Comparison of ENCODE assay signal across 16 cellular contexts in genomic region chr17:66632716-66633115, GRCh38.
DNase-seq lines count a peak whose midpoint lies in the region; ATAC-seq and TF ChIP-seq lines count a peak whose summit lies in the region.
"Had no signal": no experiment of that assay in that cellular context is flagged by ENCODE, and none has a peak within 500 bp of the region (broad histone marks: within the 10 kb centered on the region; RNA-seq: fewer than 3 reads in every experiment).

No MANE protein-coding gene starts in this region.

- H3K27ac Mint-ChIP-seq in T-helper 1 cell treated with Interleukin-12 subunit alpha and Interleukin-12 subunit beta and Interleukin-4 antibody, amounts not matched to agents 30 μg/mL and 1 μg/mL, for 36 hours, result peak overlapping the region; percentile 79
- H3K27ac Mint-ChIP-seq in natural killer cell treated with Interleukin-12 subunit alpha and Interleukin-12 subunit beta and Interleukin-15 and Interleukin-18, amount 100 ng/mL, for 72 hours, result peak overlapping the region; percentile 48 to 77
- H3K27ac Mint-ChIP-seq in natural killer cell (no peak overlapping the region), mesothelial cell of epicardium (no peak overlapping the region)
- H3K27ac Mint-ChIP-seq in activated naive CD8-positive, alpha-beta T cell treated with anti-CD3 and anti-CD28 coated beads, Interleukin-2, amount 50 U/mL, for 24 hours, result peak overlapping the region; percentile 84

- H3K4me3 Mint-ChIP-seq in T-helper 1 cell treated with Interleukin-12 subunit alpha and Interleukin-12 subunit beta and Interleukin-4 antibody, amounts not matched to agents 30 μg/mL and 1 μg/mL, for 36 hours, result no peak overlapping the region
- H3K4me3 Mint-ChIP-seq in natural killer cell treated with Interleukin-12 subunit alpha and Interleukin-12 subunit beta and Interleukin-15 and Interleukin-18, amount 100 ng/mL, for 72 hours, result peak overlapping the region; percentile 54
- H3K4me3 Mint-ChIP-seq in natural killer cell (no peak overlapping the region), mesothelial cell of epicardium (no peak overlapping the region)
- peak overlapping the region; percentile 1 for H3K4me3 Mint-ChIP-seq in activated naive CD8-positive, alpha-beta T cell treated with anti-CD3 and anti-CD28 coated beads, Interleukin-2, amount 50 U/mL, for 24 hours

- peaks cover 50% of the 10 kb centered on the region for H3K4me1 Mint-ChIP-seq in T-helper 1 cell treated with Interleukin-12 subunit alpha and Interleukin-12 subunit beta and Interleukin-4 antibody, amounts not matched to agents 30 μg/mL and 1 μg/mL, for 36 hours (ENCODE audit: low read depth)
- peaks cover 30 to 41% of the 10 kb centered on the region in 2 donors for H3K4me1 Mint-ChIP-seq in natural killer cell treated with Interleukin-12 subunit alpha and Interleukin-12 subunit beta and Interleukin-15 and Interleukin-18, amount 100 ng/mL, for 72 hours (ENCODE audit: low read depth in 2 of 2)
- H3K4me1 Mint-ChIP-seq in natural killer cell, result peaks cover 12 to 29% of the 10 kb centered on the region in 2 donors
- peaks cover 62% of the 10 kb centered on the region for H3K4me1 Mint-ChIP-seq in activated naive CD8-positive, alpha-beta T cell treated with anti-CD3 and anti-CD28 coated beads, Interleukin-2, amount 50 U/mL, for 24 hours
- peaks cover 6% of the 10 kb centered on the region for H3K4me1 Mint-ChIP-seq in mesothelial cell of epicardium

- no peak for DNase-seq in T-helper 1 cell
- no peak for DNase-seq in natural killer cell treated with Interleukin-12 subunit alpha and Interleukin-12 subunit beta and Interleukin-15 and Interleukin-18, amount 100 ng/mL, for 72 hours (ENCODE audit: low spot score)
- no peak for DNase-seq in natural killer cell
- no peak for DNase-seq in activated naive CD8-positive, alpha-beta T cell treated with anti-CD3 and anti-CD28 coated beads, Interleukin-2, amount 50 U/mL, for 24 hours
- DNase-seq in NCI-H1694 treated with DMSO at 0.1 percent for 48 hours (lab: John Stamatoyannopoulos, UW), result no peak
- DNase-seq in mesothelial cell of epicardium (ENCODE audit: low spot score in 2 of 2, unreplicated experiment in 2 of 2), result no peak
- DNase-seq: DMS 273 treated with DMSO at 0.1 percent for 48 hours, KG1, NCI-H1092 treated with DMSO at 0.1 percent for 48 hours, NCI-H1930, NCI-H2171, NCI-H446 treated with DMSO at 0.1 percent for 48 hours, NCI-H774 had no signal

- no peaks in the 10 kb centered on the region for H3K27me3 Mint-ChIP-seq in T-helper 1 cell treated with Interleukin-12 subunit alpha and Interleukin-12 subunit beta and Interleukin-4 antibody, amounts not matched to agents 30 μg/mL and 1 μg/mL, for 36 hours (ENCODE audit: low read depth)
- H3K27me3 Mint-ChIP-seq in natural killer cell treated with Interleukin-12 subunit alpha and Interleukin-12 subunit beta and Interleukin-15 and Interleukin-18, amount 100 ng/mL, for 72 hours, result no peaks in the 10 kb centered on the region
- no peaks in the 10 kb centered on the region for H3K27me3 Mint-ChIP-seq in natural killer cell (ENCODE audit: low read depth in 2 of 2)
- no peaks in the 10 kb centered on the region for H3K27me3 Mint-ChIP-seq in activated naive CD8-positive, alpha-beta T cell treated with anti-CD3 and anti-CD28 coated beads, Interleukin-2, amount 50 U/mL, for 24 hours
- H3K27me3 Mint-ChIP-seq in mesothelial cell of epicardium (ENCODE audit: low read depth), result peaks cover 20% of the 10 kb centered on the region

- H3K36me3 Mint-ChIP-seq in T-helper 1 cell treated with Interleukin-12 subunit alpha and Interleukin-12 subunit beta and Interleukin-4 antibody, amounts not matched to agents 30 μg/mL and 1 μg/mL, for 36 hours (ENCODE audit: low read depth), result peaks cover 10% of the 10 kb centered on the region
- no peaks in the 10 kb centered on the region for H3K36me3 Mint-ChIP-seq in natural killer cell treated with Interleukin-12 subunit alpha and Interleukin-12 subunit beta and Interleukin-15 and Interleukin-18, amount 100 ng/mL, for 72 hours
- H3K36me3 Mint-ChIP-seq in natural killer cell (no peaks in the 10 kb centered on the region), mesothelial cell of epicardium (no peaks in the 10 kb centered on the region)
- peaks cover 3% of the 10 kb centered on the region for H3K36me3 Mint-ChIP-seq in activated naive CD8-positive, alpha-beta T cell treated with anti-CD3 and anti-CD28 coated beads, Interleukin-2, amount 50 U/mL, for 24 hours (ENCODE audit: low read depth)

- no peak for ATAC-seq in natural killer cell treated with Interleukin-12 subunit alpha and Interleukin-12 subunit beta and Interleukin-15 and Interleukin-18, amount 100 ng/mL, for 72 hours
- ATAC-seq in natural killer cell (no peak), GM21423 (IDR thresholded peaks at IDR 0.05; ENCODE audit: unreplicated experiment) (no peak)
- no peak for ATAC-seq in activated naive CD8-positive, alpha-beta T cell treated with anti-CD3 and anti-CD28 coated beads, Interleukin-2, amount 50 U/mL, for 24 hours
- ATAC-seq: Panc1 had no signal

- TF ChIP-seq CTCF in natural killer cell (IDR thresholded peaks at IDR 0.05) (no peak), mesothelial cell of epicardium (IDR thresholded peaks at IDR 0.05; ENCODE audit: unreplicated experiment) (no peak)

- H3K9me3 Mint-ChIP-seq in T-helper 1 cell treated with Interleukin-12 subunit alpha and Interleukin-12 subunit beta and Interleukin-4 antibody, amounts not matched to agents 30 μg/mL and 1 μg/mL, for 36 hours, result no peaks in the 10 kb centered on the region
- H3K9me3 Mint-ChIP-seq in natural killer cell treated with Interleukin-12 subunit alpha and Interleukin-12 subunit beta and Interleukin-15 and Interleukin-18, amount 100 ng/mL, for 72 hours, result no peaks in the 10 kb centered on the region
- H3K9me3 Mint-ChIP-seq in natural killer cell, result no peaks in the 10 kb centered on the region
- no peaks in the 10 kb centered on the region for H3K9me3 Mint-ChIP-seq in activated naive CD8-positive, alpha-beta T cell treated with anti-CD3 and anti-CD28 coated beads, Interleukin-2, amount 50 U/mL, for 24 hours
- no peaks in the 10 kb centered on the region for H3K9me3 Mint-ChIP-seq in mesothelial cell of epicardium

- intact Hi-C loops in natural killer cell (cut with micrococcal nuclease), result no loop called here

Comparison
In these comparisons a context has a peak if more than half of its experiments do, and no peak if none do; other contexts are left out.
1. H3K27ac Mint-ChIP-seq: peak in T-helper 1 cell treated with Interleukin-12 subunit alpha and Interleukin-12 subunit beta and Interleukin-4 antibody, amounts not matched to agents 30 μg/mL and 1 μg/mL, for 36 hours (single experiment), natural killer cell treated with Interleukin-12 subunit alpha and Interleukin-12 subunit beta and Interleukin-15 and Interleukin-18, amount 100 ng/mL, for 72 hours (2 of 2) and activated naive CD8-positive, alpha-beta T cell treated with anti-CD3 and anti-CD28 coated beads, Interleukin-2, amount 50 U/mL, for 24 hours (single experiment); none in natural killer cell (0 of 2) and mesothelial cell of epicardium (single experiment).
2. H3K4me3 Mint-ChIP-seq: peak in natural killer cell treated with Interleukin-12 subunit alpha and Interleukin-12 subunit beta and Interleukin-15 and Interleukin-18, amount 100 ng/mL, for 72 hours (single experiment) and activated naive CD8-positive, alpha-beta T cell treated with anti-CD3 and anti-CD28 coated beads, Interleukin-2, amount 50 U/mL, for 24 hours (single experiment); none in T-helper 1 cell treated with Interleukin-12 subunit alpha and Interleukin-12 subunit beta and Interleukin-4 antibody, amounts not matched to agents 30 μg/mL and 1 μg/mL, for 36 hours (single experiment), natural killer cell (single experiment) and mesothelial cell of epicardium (single experiment).